In the genomic region with DNA sequence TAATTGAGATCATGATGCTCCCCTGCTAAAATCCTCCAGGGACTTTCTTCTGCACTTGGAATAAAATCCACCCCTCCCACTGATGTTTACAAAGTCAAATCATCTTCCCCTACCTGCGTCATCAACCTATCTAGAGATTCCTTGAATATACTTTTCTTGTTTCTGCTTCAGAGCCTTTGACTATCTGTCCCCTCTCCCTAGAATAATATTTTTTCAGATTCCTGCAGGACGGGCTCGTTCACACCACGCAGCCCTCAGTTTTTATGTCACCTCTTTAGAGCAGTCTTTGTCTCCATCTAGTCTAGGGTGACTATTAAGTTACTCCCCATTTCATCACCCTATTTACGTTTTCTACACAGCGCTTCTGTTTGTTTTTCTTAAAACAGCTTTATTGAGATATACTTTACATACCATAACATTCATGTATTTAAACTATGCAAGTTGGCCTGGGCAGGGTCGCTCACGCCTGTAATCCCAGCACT, we compare ENCODE assay signal across 1 cellular context.
TF ChIP-seq lines count a peak whose summit lies in the region.

No MANE protein-coding gene starts in this region.

TF ChIP-seq in K562, 482 proteins besides CTCF, POLR2A, EP300 and RAD21 (continued from another document):
- TF ChIP-seq, protein P1, sequence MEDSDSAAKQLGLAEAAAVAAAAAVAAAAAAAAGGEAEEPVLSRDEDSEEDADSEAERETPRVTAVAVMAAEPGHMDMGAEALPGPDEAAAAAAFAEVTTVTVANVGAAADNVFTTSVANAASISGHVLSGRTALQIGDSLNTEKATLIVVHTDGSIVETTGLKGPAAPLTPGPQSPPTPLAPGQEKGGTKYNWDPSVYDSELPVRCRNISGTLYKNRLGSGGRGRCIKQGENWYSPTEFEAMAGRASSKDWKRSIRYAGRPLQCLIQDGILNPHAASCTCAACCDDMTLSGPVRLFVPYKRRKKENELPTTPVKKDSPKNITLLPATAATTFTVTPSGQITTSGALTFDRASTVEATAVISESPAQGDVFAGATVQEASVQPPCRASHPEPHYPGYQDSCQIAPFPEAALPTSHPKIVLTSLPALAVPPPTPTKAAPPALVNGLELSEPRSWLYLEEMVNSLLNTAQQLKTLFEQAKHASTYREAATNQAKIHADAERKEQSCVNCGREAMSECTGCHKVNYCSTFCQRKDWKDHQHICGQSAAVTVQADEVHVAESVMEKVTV (CRISPR knock-in tag; IDR thresholded peaks at IDR 0.05) = 0 out of 2 replicates have a peak, but pooled peaks have one; percentile 25
- TF ChIP-seq TRIM24 (IDR thresholded peaks at IDR 0.05) (peak; percentile 51 to 74; a peak in 2 of 4 replicates), SMARCA4 (IDR thresholded peaks at IDR 0.05) (peak; percentile 15; the same call in 1 of the 2 replicates), PCBP1 (IDR thresholded peaks at IDR 0.05; ENCODE audit: low read depth, low read length, poor library complexity, severe bottlenecking) (no peak), NR2C2 (CRISPR knock-in tag; IDR thresholded peaks at IDR 0.05) (no peak), NR2C2 (tag; IDR thresholded peaks at IDR 0.05) (peak; percentile 34; the same call in 1 of the 2 replicates), FOSL1 (tag; conservative IDR thresholded peaks at IDR 0.05) (peak; percentile 52; the same call in 1 of the 2 replicates), SMAD4 (CRISPR knock-in tag; conservative IDR thresholded peaks at IDR 0.05) (0 out of 2 replicates have a peak, but pooled peaks have one; percentile 43)
- TF ChIP-seq, protein P2, sequence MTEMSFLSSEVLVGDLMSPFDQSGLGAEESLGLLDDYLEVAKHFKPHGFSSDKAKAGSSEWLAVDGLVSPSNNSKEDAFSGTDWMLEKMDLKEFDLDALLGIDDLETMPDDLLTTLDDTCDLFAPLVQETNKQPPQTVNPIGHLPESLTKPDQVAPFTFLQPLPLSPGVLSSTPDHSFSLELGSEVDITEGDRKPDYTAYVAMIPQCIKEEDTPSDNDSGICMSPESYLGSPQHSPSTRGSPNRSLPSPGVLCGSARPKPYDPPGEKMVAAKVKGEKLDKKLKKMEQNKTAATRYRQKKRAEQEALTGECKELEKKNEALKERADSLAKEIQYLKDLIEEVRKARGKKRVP (CRISPR knock-in tag; IDR thresholded peaks at IDR 0.05) = peak; percentile 89
- TF ChIP-seq, protein P3, sequence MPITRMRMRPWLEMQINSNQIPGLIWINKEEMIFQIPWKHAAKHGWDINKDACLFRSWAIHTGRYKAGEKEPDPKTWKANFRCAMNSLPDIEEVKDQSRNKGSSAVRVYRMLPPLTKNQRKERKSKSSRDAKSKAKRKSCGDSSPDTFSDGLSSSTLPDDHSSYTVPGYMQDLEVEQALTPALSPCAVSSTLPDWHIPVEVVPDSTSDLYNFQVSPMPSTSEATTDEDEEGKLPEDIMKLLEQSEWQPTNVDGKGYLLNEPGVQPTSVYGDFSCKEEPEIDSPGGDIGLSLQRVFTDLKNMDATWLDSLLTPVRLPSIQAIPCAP (CRISPR knock-in tag; IDR thresholded peaks at IDR 0.05; ENCODE audit: borderline replicate concordance) = no peak
